19 cellular contexts compared by ENCODE assay signal in genomic region chr2:240896871-240897692, GRCh38. TPM values are rescaled to one million over a fixed set of nuclear protein-coding genes. Genes with fewer than 3 reads are reported as not detected.
DNase-seq lines count a peak whose midpoint lies in the region; ATAC-seq and TF ChIP-seq lines count a peak whose summit lies in the region.
"Had no signal": no experiment of that assay in that cellular context is flagged by ENCODE, and none has a peak within 500 bp of the region (broad histone marks: within the 10 kb centered on the region; RNA-seq: fewer than 3 reads in every experiment).

No MANE protein-coding gene starts in this region.

- 70% methylated on average over 4 of the region's 23 CpGs for WGBS in right lobe of liver (ENCODE audit: insufficient coverage, low coverage, low lambda C conversion rate, missing lambda C conversion rate)

- no peak for TF ChIP-seq POLR2A in right lobe of liver (IDR thresholded peaks at IDR 0.05)

- peaks cover 5% of the 10 kb centered on the region for H3K9me3 Mint-ChIP-seq in glutamatergic neuron (ENCODE audit: unreplicated experiment)
- H3K9me3 Mint-ChIP-seq: activated T-helper 1 cell treated with anti-CD3 and anti-CD28 coated beads, Interleukin-12 subunit alpha, Interleukin-12 subunit beta, Interleukin-2, Interleukin-4 antibody, amounts not matched to agents 30 ng/mL and 10 ng/mL and 1 ng/mL, durations not matched to agents 14 hours and 24 hours and 36 hours; T-helper 2 cell treated with Interferon-gamma antibody and Interleukin-4, amounts not matched to agents 5 μg/mL and 100 μg/mL, for 36 hours had no signal

- peaks cover 2% of the 10 kb centered on the region for H3K27me3 Mint-ChIP-seq in glutamatergic neuron (ENCODE audit: unreplicated experiment)

- H3K36me3 ChIP-seq in HEK293 (ENCODE audit: control insufficient read depth in 2 of 2, insufficient read depth in 1 of 2, low read length in 2 of 2) (no peaks in the 10 kb centered on the region), right lobe of liver (no peaks in the 10 kb centered on the region)

- no peak for TF ChIP-seq CTCF in HEK293 (tag by site-specific recombination; IDR thresholded peaks at IDR 0.05)
- TF ChIP-seq CTCF in right lobe of liver (IDR thresholded peaks at IDR 0.05) = no peak
- TF ChIP-seq CTCF in glutamatergic neuron (IDR thresholded peaks at IDR 0.05; ENCODE audit: partially characterized antibody, unreplicated experiment) = no peak

- H3K4me3 ChIP-seq in HEK293 (ENCODE audit: low read depth, low read length) (no peak overlapping the region), right lobe of liver (peak overlapping the region in 1 of 3 donors; percentile 21)

- H3K27ac ChIP-seq in HEK293 (ENCODE audit: extremely low read depth, low read depth, low read length) (no peak overlapping the region), right lobe of liver (peak overlapping the region in 1 of 3 donors; percentile 18), caudate nucleus (ENCODE audit: low read depth, low read length) (no peak overlapping the region)

- no peak overlapping the region for H3K27ac Mint-ChIP-seq in glutamatergic neuron (ENCODE audit: unreplicated experiment)
- H3K27ac Mint-ChIP-seq: activated T-helper 1 cell treated with anti-CD3 and anti-CD28 coated beads, Interleukin-12 subunit alpha, Interleukin-12 subunit beta, Interleukin-2, Interleukin-4 antibody, amounts not matched to agents 30 ng/mL and 10 ng/mL and 1 ng/mL, durations not matched to agents 14 hours and 24 hours and 36 hours; B cell; T-helper 2 cell treated with Interferon-gamma antibody and Interleukin-4, amounts not matched to agents 5 μg/mL and 100 μg/mL, for 36 hours had no signal

- H3K27me3 ChIP-seq in right lobe of liver = no peaks in the 10 kb centered on the region

- POLR2A ChIA-PET in HEK293 (lab: Yijun Ruan, JAX) = no interaction called here

- H3K4me1 Mint-ChIP-seq in glutamatergic neuron (ENCODE audit: low read depth, unreplicated experiment) = no peaks in the 10 kb centered on the region
- H3K4me1 Mint-ChIP-seq: B cell had no signal

- intact Hi-C loops in right lobe of liver (cut with DNase I) = no loop called here

- peak; percentile 93 for DNase-seq in COLO668 (lab: John Stamatoyannopoulos, UW; ENCODE audit: unreplicated experiment)
- DNase-seq in RPMI8226 = peak; percentile 87
- DNase-seq in right lobe of liver = peak; percentile 84 to 91 (median 89)
- no peak for DNase-seq in activated CD4-positive, CD25-positive, alpha-beta regulatory T cell treated with anti-CD3 and anti-CD28 coated beads, Interleukin-2, amount 50 U/mL, for 72 hours
- DNase-seq in caudate nucleus (lab: John Stamatoyannopoulos, UW) = no peak
- DNase-seq in glutamatergic neuron = no peak
- DNase-seq: amygdala; NCI-H1930; stimulated activated CD4-positive, alpha-beta T cell treated with anti-CD3 and anti-CD28 coated beads, Interleukin-4, amount 100 ng/mL, for 4 hours; stimulated activated naive CD4-positive, alpha-beta T cell treated with Interleukin-2 at 50 U/mL for 16 hours had no signal

- no peaks in the 10 kb centered on the region for H3K36me3 Mint-ChIP-seq in glutamatergic neuron (ENCODE audit: unreplicated experiment)

- CTCF ChIA-PET in HEK293 (lab: Yijun Ruan, JAX) = interaction anchor here (0.7 to 1.8 kb wide), 2 partner anchors 18 to 530 kb away, joined by 3 to 10 read pairs; no protein-coding TSS in a partner anchor

- no peak overlapping the region for H3K4me3 Mint-ChIP-seq in glutamatergic neuron (ENCODE audit: unreplicated experiment)
- H3K4me3 Mint-ChIP-seq: activated T-helper 1 cell treated with anti-CD3 and anti-CD28 coated beads, Interleukin-12 subunit alpha, Interleukin-12 subunit beta, Interleukin-2, Interleukin-4 antibody, amounts not matched to agents 30 ng/mL and 10 ng/mL and 1 ng/mL, durations not matched to agents 14 hours and 24 hours and 36 hours; B cell; T-helper 2 cell treated with Interferon-gamma antibody and Interleukin-4, amounts not matched to agents 5 μg/mL and 100 μg/mL, for 36 hours had no signal

- ATAC-seq in right lobe of liver (peak; percentile 62 to 78 (median 67)), HG03565 (IDR thresholded peaks at IDR 0.05; ENCODE audit: unreplicated experiment) (no peak)

- no peaks in the 10 kb centered on the region for H3K9me3 ChIP-seq in HEK293 (ENCODE audit: control insufficient read depth, insufficient read depth, low read depth, low read length)
- H3K9me3 ChIP-seq in right lobe of liver = no peaks in the 10 kb centered on the region

- H3K4me1 ChIP-seq in HEK293 (ENCODE audit: control insufficient read depth, insufficient read depth, low read length) = no peaks in the 10 kb centered on the region
- peaks cover 0 to 30% (median 13%) of the 10 kb centered on the region in 4 donors for H3K4me1 ChIP-seq in right lobe of liver

TF ChIP-seq in HEK293, 187 proteins besides CTCF, POLR2A, EP300 and RAD21:
- TF ChIP-seq ZIC2 (tag by site-specific recombination; IDR thresholded peaks at IDR 0.05) = peak; percentile 90
- peak; percentile 96 for TF ChIP-seq GLIS1 (tag by site-specific recombination; IDR thresholded peaks at IDR 0.05)
- no peak for TF ChIP-seq ZNF830 (tag by site-specific recombination; IDR thresholded peaks at IDR 0.05; ENCODE audit: low read depth)

RNA-seq across cellular contexts. Expression of gene MAB21L4, which starts 1.1 kb away (rescaled TPM):
- 10 to 100 TPM in 1 of 6 experiments, 1 to 10 TPM in 5; 3.7 to 17.0 (median 5.2) TPM for total RNA-seq in right lobe of liver
- total RNA-seq in glutamatergic neuron (ENCODE audit: unreplicated experiment) = not detected
- total RNA-seq: activated T-helper 1 cell treated with anti-CD3 and anti-CD28 coated beads, Interleukin-12 subunit alpha, Interleukin-12 subunit beta, Interleukin-2, Interleukin-4 antibody, amounts not matched to agents 30 ng/mL and 10 ng/mL and 1 ng/mL, durations not matched to agents 14 hours and 24 hours and 36 hours; B cell; dermis microvascular lymphatic vessel endothelial cell; fibroblast of villous mesenchyme; G401; myocyte had no signal

RNA-seq across cellular contexts. Expression of gene CROCC2, which starts 9.1 kb away (rescaled TPM):
- under 1 TPM in 5 of 6 experiments, not detected in 1; 0.06 to 0.15 (median 0.12) TPM for total RNA-seq in right lobe of liver
- not detected for total RNA-seq in glutamatergic neuron (ENCODE audit: unreplicated experiment)
- total RNA-seq: activated T-helper 1 cell treated with anti-CD3 and anti-CD28 coated beads, Interleukin-12 subunit alpha, Interleukin-12 subunit beta, Interleukin-2, Interleukin-4 antibody, amounts not matched to agents 30 ng/mL and 10 ng/mL and 1 ng/mL, durations not matched to agents 14 hours and 24 hours and 36 hours; B cell; dermis microvascular lymphatic vessel endothelial cell; fibroblast of villous mesenchyme; G401; myocyte had no signal

RNA-seq across cellular contexts. Expression of gene AGXT, which starts 28.5 kb away (rescaled TPM):
- total RNA-seq in right lobe of liver (1,000 to 10,000 TPM in 4 of 6 experiments, 100 to 1,000 TPM in 2; 744 to 1,833 (median 1,254) TPM), glutamatergic neuron (ENCODE audit: unreplicated experiment) (not detected)
- total RNA-seq: activated T-helper 1 cell treated with anti-CD3 and anti-CD28 coated beads, Interleukin-12 subunit alpha, Interleukin-12 subunit beta, Interleukin-2, Interleukin-4 antibody, amounts not matched to agents 30 ng/mL and 10 ng/mL and 1 ng/mL, durations not matched to agents 14 hours and 24 hours and 36 hours; B cell; dermis microvascular lymphatic vessel endothelial cell; fibroblast of villous mesenchyme; G401; myocyte had no signal

Comparison
In these comparisons a context has a peak if more than half of its experiments do, and no peak if none do; other contexts are left out.
1. DNase-seq: peak in COLO668 (single experiment), RPMI8226 (single experiment) and right lobe of liver (3 of 3); none in activated CD4-positive, CD25-positive, alpha-beta regulatory T cell treated with anti-CD3 and anti-CD28 coated beads, Interleukin-2, amount 50 U/mL, for 72 hours (single experiment), caudate nucleus (0 of 61) and glutamatergic neuron (single experiment).
2. RNA of gene AGXT, which starts 28.5 kb away (total RNA-seq): 744 to 1,833 TPM in right lobe of liver; not detected in glutamatergic neuron (single experiment); every median in the first group is over 100 times any median in the second.